8 cellular contexts compared by ENCODE assay signal in genomic region chr17:45784583-45785372, GRCh38. TPM values are rescaled to one million over a fixed set of nuclear protein-coding genes. Genes with fewer than 3 reads are reported as not detected.
DNase-seq lines count a peak whose midpoint lies in the region; ATAC-seq, FAIRE-seq and TF ChIP-seq lines count a peak whose summit lies in the region.

No MANE protein-coding gene starts in this region.

- CTCF ChIA-PET in CD8-positive, alpha-beta memory T cell (lab: Charles Lee): interaction anchor here (0.9 kb wide), 1 partner anchor 13 kb away, joined by 3 read pairs; no protein-coding TSS in a partner anchor
- CTCF ChIA-PET in H1 (lab: Charles Lee; ENCODE audit: partially characterized antibody): interaction anchor here (0.6 to 7.3 kb wide), 21 partner anchors 9 to 165 kb away, joined by 3 to 84 read pairs (median 13); partner anchors contain the start of gene MAPT

- H2AFZ ChIP-seq in H1 (ENCODE audit: low read length): peak overlapping the region; percentile 37; the same call in 1 of the 2 replicates

- no peak for TF ChIP-seq EP300 in H1 (IDR thresholded peaks at IDR 0.05; ENCODE audit: borderline replicate concordance in 1 of 2, low read depth in 2 of 2, low read length in 2 of 2)

- WGBS in H1 (ENCODE audit: extremely low coverage in 1 of 2, insufficient coverage in 1 of 2, insufficient read length in 1 of 2, insufficient replicate concordance in 2 of 2, low coverage in 1 of 2, low lambda C conversion rate in 2 of 2, missing lambda C conversion rate in 1 of 2), 2 experiments: 1% methylated on average over 47 of the region's 85 CpGs; no CpG with 5 or more reads in 1 of the 2 experiments

- H2BK120ac ChIP-seq in H1 (replicated peaks; ENCODE audit: low read depth, low read length): no peak overlapping the region

- H2BK20ac ChIP-seq in H1 (ENCODE audit: low read length): no peak overlapping the region

- H3K27me3 Mint-ChIP-seq in CD8-positive, alpha-beta memory T cell: peaks cover 51 to 74% of the 10 kb centered on the region in 2 donors
- H3K27me3 Mint-ChIP-seq in naive thymus-derived CD8-positive, alpha-beta T cell: peaks cover 27 to 79% (median 62%) of the 10 kb centered on the region in 5 donors
- H3K27me3 Mint-ChIP-seq in type B pancreatic cell: peaks cover 83% of the 10 kb centered on the region

- H3K36me3 Mint-ChIP-seq in CD8-positive, alpha-beta memory T cell: no peaks in the 10 kb centered on the region
- no peaks in the 10 kb centered on the region for H3K36me3 Mint-ChIP-seq in naive thymus-derived CD8-positive, alpha-beta T cell
- no peaks in the 10 kb centered on the region for H3K36me3 Mint-ChIP-seq in type B pancreatic cell

- no peaks in the 10 kb centered on the region for H3K4me1 ChIP-seq in CD8-positive, alpha-beta memory T cell (ENCODE audit: insufficient read depth, low read length)
- H3K4me1 ChIP-seq in H1 (replicated peaks in 1 of 4; ENCODE audit: control insufficient read depth in 3 of 4, insufficient read depth in 4 of 4, low read length in 3 of 4): peaks cover 0 to 20% (median 6%) of the 10 kb centered on the region in 4 experiments; a peak in 6 of 7 replicates

- peak overlapping the region; percentile 31; the same call in 1 of the 2 replicates for H4K8ac ChIP-seq in H1 (ENCODE audit: extremely low read depth, insufficient read depth, low read length)

- peaks cover 33% of the 10 kb centered on the region for H3K27me3 ChIP-seq in CD8-positive, alpha-beta memory T cell (ENCODE audit: insufficient read depth, low read length, poor library complexity, severe bottlenecking)
- H3K27me3 ChIP-seq in H1 (replicated peaks in 1 of 4; ENCODE audit: control insufficient read depth in 3 of 4, extremely low read depth in 1 of 4, insufficient read depth in 3 of 4, low read length in 3 of 4): peaks cover 12 to 69% (median 50%) of the 10 kb centered on the region in 4 experiments

- peaks cover 3 to 19% (median 5%) of the 10 kb centered on the region in 3 donors for H3K4me1 Mint-ChIP-seq in CD8-positive, alpha-beta memory T cell
- peaks cover 2 to 9% (median 5%) of the 10 kb centered on the region in 4 donors for H3K4me1 Mint-ChIP-seq in naive thymus-derived CD8-positive, alpha-beta T cell
- no peaks in the 10 kb centered on the region for H3K4me1 Mint-ChIP-seq in type B pancreatic cell (ENCODE audit: unreplicated experiment)

- H3K79me1 ChIP-seq in H1 (ENCODE audit: low read depth, low read length): no peaks in the 10 kb centered on the region

- no peak for TF ChIP-seq RAD21 in H1 (IDR thresholded peaks at IDR 0.05 in 1 of 2, conservative IDR thresholded peaks at IDR 0.05 in 1 of 2; ENCODE audit: low read depth in 2 of 2, low read length in 2 of 2)

- H3K27ac ChIP-seq in CD8-positive, alpha-beta memory T cell (ENCODE audit: low read depth, low read length): no peak overlapping the region
- no peak overlapping the region for H3K27ac ChIP-seq in H1 (ENCODE audit: low read depth, low read length)

- no peak for FAIRE-seq in H1 (lab: Jason Lieb, UNC)

- H3K4me2 ChIP-seq in H1 (ENCODE audit: insufficient read depth in 1 of 2, low read depth in 2 of 2, low read length in 2 of 2): peak overlapping the region; percentile 79 to 96

- no peaks in the 10 kb centered on the region for H3K36me3 ChIP-seq in CD8-positive, alpha-beta memory T cell (ENCODE audit: insufficient read depth, low read length)
- H3K36me3 ChIP-seq in H1 (ENCODE audit: control insufficient read depth in 2 of 4, insufficient read depth in 4 of 4, low read length in 3 of 4): no peaks in the 10 kb centered on the region

- no peak overlapping the region for H2AK5ac ChIP-seq in H1 (ENCODE audit: low read depth, low read length)

- no peaks in the 10 kb centered on the region for H3K9me3 Mint-ChIP-seq in CD8-positive, alpha-beta memory T cell
- no peaks in the 10 kb centered on the region for H3K9me3 Mint-ChIP-seq in naive thymus-derived CD8-positive, alpha-beta T cell
- no peaks in the 10 kb centered on the region for H3K9me3 Mint-ChIP-seq in type B pancreatic cell

- no peak overlapping the region for H2BK12ac ChIP-seq in H1 (ENCODE audit: low read depth, low read length)

- no peak overlapping the region for H3K27ac Mint-ChIP-seq in CD8-positive, alpha-beta memory T cell
- H3K27ac Mint-ChIP-seq in naive thymus-derived CD8-positive, alpha-beta T cell: no peak overlapping the region
- H3K27ac Mint-ChIP-seq in type B pancreatic cell: no peak overlapping the region

- peaks cover 16% of the 10 kb centered on the region; the same call in 1 of the 2 replicates for H3K23me2 ChIP-seq in H1 (ENCODE audit: low read depth, low read length)

- H3K9ac ChIP-seq in H1 (replicated peaks in 1 of 4; ENCODE audit: extremely low read depth in 1 of 4, low read depth in 3 of 4, low read length in 3 of 4): peak overlapping the region in 1 of 4 experiments; percentile 35; a peak in 1 of 7 replicates

- H4K20me1 ChIP-seq in H1 (replicated peaks in 1 of 2; ENCODE audit: control insufficient read depth in 1 of 2, insufficient read depth in 2 of 2, low read length in 2 of 2): no peaks in the 10 kb centered on the region

- POLR2A ChIA-PET in CD8-positive, alpha-beta memory T cell (lab: Charles Lee): no interaction called here
- POLR2A ChIA-PET in H1 (lab: Charles Lee; ENCODE audit: partially characterized antibody): interaction anchor here (1.4 to 4.2 kb wide), 2 partner anchors 12 to 144 kb away, joined by 3 to 23 read pairs; no protein-coding TSS in a partner anchor
- POLR2A ChIA-PET in naive thymus-derived CD8-positive, alpha-beta T cell (lab: Charles Lee): no interaction called here

- peak in 2 of 5 donors; percentile 9 to 21 for DNase-seq in CD8-positive, alpha-beta memory T cell
- DNase-seq in Kasumi-1 (lab: John Stamatoyannopoulos, UW): peak; percentile 24 to 40
- peak; percentile 47 to 59 for DNase-seq in activated CD4-positive, alpha-beta T cell treated with anti-CD3 and anti-CD28 coated beads, Interleukin-2, amount 50 U/mL, for 48 hours
- peak in 1 of 2 experiments; percentile 80 for DNase-seq in H1 (ENCODE audit: low read depth in 1 of 2, low spot score in 2 of 2)
- peak in 7 of 10 donors; percentile 11 to 29 (median 19) for DNase-seq in naive thymus-derived CD8-positive, alpha-beta T cell
- DNase-seq in type B pancreatic cell (ENCODE audit: extremely low spot score, unreplicated experiment): no peak
- DNase-seq in SKM-1 (lab: John Stamatoyannopoulos, UW; ENCODE audit: unreplicated experiment): no peak

- H3K4me3 Mint-ChIP-seq in CD8-positive, alpha-beta memory T cell: peak overlapping the region; percentile 40 to 87 (median 76)
- H3K4me3 Mint-ChIP-seq in naive thymus-derived CD8-positive, alpha-beta T cell: peak overlapping the region; percentile 59 to 86 (median 74)
- peak overlapping the region; percentile 83 for H3K4me3 Mint-ChIP-seq in type B pancreatic cell

- H3K56ac ChIP-seq in H1 (replicated peaks; ENCODE audit: insufficient read length, low read depth, low read length): no peak overlapping the region

- no peak for TF ChIP-seq POLR2A in H1 (IDR thresholded peaks at IDR 0.05; ENCODE audit: control extremely low read depth in 1 of 2, low read depth in 2 of 2, low read length in 2 of 2)

- no peak for TF ChIP-seq CTCF in H1 (IDR thresholded peaks at IDR 0.05; ENCODE audit: control extremely low read depth in 1 of 3, insufficient read depth in 1 of 3, low read depth in 1 of 3, low read length in 3 of 3)
- TF ChIP-seq CTCF in type B pancreatic cell (conservative IDR thresholded peaks at IDR 0.05): no peak

- no peak overlapping the region for H2BK15ac ChIP-seq in H1 (ENCODE audit: low read length)

- H3K79me2 ChIP-seq in H1 (ENCODE audit: control insufficient read depth in 1 of 2, insufficient read depth in 2 of 2, low read length in 2 of 2): no peaks in the 10 kb centered on the region

- no peak overlapping the region for H3K4ac ChIP-seq in H1 (replicated peaks; ENCODE audit: insufficient read length, low read depth, low read length)

- peak overlapping the region; percentile 43 for H3K4me3 ChIP-seq in CD8-positive, alpha-beta memory T cell (ENCODE audit: low read length)
- H3K4me3 ChIP-seq in H1 (ENCODE audit: extremely low read depth in 1 of 4, insufficient read depth in 2 of 4, low read depth in 3 of 4, low read length in 4 of 4): peak overlapping the region; percentile 48 to 96 (median 66)

- H2BK5ac ChIP-seq in H1 (ENCODE audit: low read depth, low read length): no peak overlapping the region

- no peak overlapping the region for H4K91ac ChIP-seq in H1 (replicated peaks; ENCODE audit: insufficient read length, low read length)

- no peak overlapping the region for H4K5ac ChIP-seq in H1 (ENCODE audit: insufficient read length, low read depth, low read length)

- H3K9me3 ChIP-seq in CD8-positive, alpha-beta memory T cell (ENCODE audit: low read length): no peaks in the 10 kb centered on the region
- no peaks in the 10 kb centered on the region for H3K9me3 ChIP-seq in H1 (ENCODE audit: insufficient read depth in 2 of 2, low read depth in 1 of 2, low read length in 1 of 2)

- no peak overlapping the region for H3K23ac ChIP-seq in H1 (ENCODE audit: insufficient read length)

- H3K18ac ChIP-seq in H1 (ENCODE audit: extremely low read depth, low read length): peak overlapping the region; percentile 48

- ATAC-seq in naive thymus-derived CD8-positive, alpha-beta T cell: peak; percentile 67 to 82
- no peak for ATAC-seq in GM18520 (IDR thresholded peaks at IDR 0.05; ENCODE audit: unreplicated experiment)

- no peak overlapping the region for H3K14ac ChIP-seq in H1 (ENCODE audit: insufficient read length)

RNA-seq across cellular contexts. Expression of gene CRHR1, which starts 0.7 kb away (rescaled TPM):
- not detected for total RNA-seq in CD8-positive, alpha-beta memory T cell
- not detected for polyA plus RNA-seq in CD8-positive, alpha-beta memory T cell
- 0.55 and 0.56 TPM in 2 replicates for total RNA-seq in H1 (2021; fragmentation: NEBNext Ultra II Directional; extraction: Animal tissue kit (Norgen Biotek cat#: 25700))
- 1.2 and 1.7 TPM in 2 replicates for polyA plus RNA-seq in H1 (2011; rRNA removed)
- polyA plus RNA-seq in H1 (2011; cell fraction: cytosol; rRNA removed): 1.3 TPM
- 2.9 TPM for polyA plus RNA-seq in H1 (2011; cell fraction: nucleus; rRNA removed)
- 0.37 to 1.0 TPM (median 0.62 TPM) in 4 replicates for polyA plus RNA-seq in H1 (2012, experiment 1 of 2)
- 0.56 TPM for polyA plus RNA-seq in H1 (2012, experiment 2 of 2)
- 0.53 TPM for polyA plus RNA-seq in H1 (2013, experiment 1 of 2)
- 0.42 TPM for polyA plus RNA-seq in H1 (2013, experiment 2 of 2)
- 0.66 and 3.0 TPM in 2 replicates for polyA minus RNA-seq in H1 (2011; rRNA and poly(A)+ RNA removed)
- not detected for polyA minus RNA-seq in H1 (2011; cell fraction: cytosol; rRNA and poly(A)+ RNA removed)
- polyA minus RNA-seq in H1 (2011; cell fraction: nucleus; rRNA and poly(A)+ RNA removed): 1.1 TPM
- total RNA-seq in naive thymus-derived CD8-positive, alpha-beta T cell: not detected
- polyA plus RNA-seq in naive thymus-derived CD8-positive, alpha-beta T cell: not detected
- total RNA-seq in type B pancreatic cell (ENCODE audit: low replicate concordance): 0.17 and 0.43 TPM in 2 replicates

RNA-seq across cellular contexts. Expression of gene SPPL2C, which starts 59.9 kb away (rescaled TPM):
- total RNA-seq in CD8-positive, alpha-beta memory T cell: not detected
- polyA plus RNA-seq in CD8-positive, alpha-beta memory T cell: not detected
- not detected in 2 replicates for total RNA-seq in H1 (2021; fragmentation: NEBNext Ultra II Directional; extraction: Animal tissue kit (Norgen Biotek cat#: 25700))
- polyA plus RNA-seq in H1 (2011; rRNA removed): not detected in 2 replicates
- polyA plus RNA-seq in H1 (2011; cell fraction: cytosol; rRNA removed): not detected
- polyA plus RNA-seq in H1 (2011; cell fraction: nucleus; rRNA removed): not detected
- polyA plus RNA-seq in H1 (2012, experiment 1 of 2): not detected in 4 replicates
- not detected for polyA plus RNA-seq in H1 (2012, experiment 2 of 2)
- not detected for polyA plus RNA-seq in H1 (2013, experiment 1 of 2)
- not detected for polyA plus RNA-seq in H1 (2013, experiment 2 of 2)
- not detected in 2 replicates for polyA minus RNA-seq in H1 (2011; rRNA and poly(A)+ RNA removed)
- not detected for polyA minus RNA-seq in H1 (2011; cell fraction: cytosol; rRNA and poly(A)+ RNA removed)
- not detected for polyA minus RNA-seq in H1 (2011; cell fraction: nucleus; rRNA and poly(A)+ RNA removed)
- total RNA-seq in naive thymus-derived CD8-positive, alpha-beta T cell: not detected
- not detected for polyA plus RNA-seq in naive thymus-derived CD8-positive, alpha-beta T cell
- not detected in 2 replicates for total RNA-seq in type B pancreatic cell (ENCODE audit: low replicate concordance)

Comparison
In these comparisons a context has a peak if more than half of its experiments do, and no peak if none do; other contexts are left out.
1. DNase-seq: peak in Kasumi-1 (2 of 2), activated CD4-positive, alpha-beta T cell treated with anti-CD3 and anti-CD28 coated beads, Interleukin-2, amount 50 U/mL, for 48 hours (2 of 2) and naive thymus-derived CD8-positive, alpha-beta T cell (7 of 10); none in type B pancreatic cell (single experiment) and SKM-1 (single experiment).
2. Peak in every context shown above with its lines, with median percentiles within 50 percentile points of each other: H3K4me3 Mint-ChIP-seq.